15 cellular contexts compared by ENCODE assay signal in the genomic region with DNA sequence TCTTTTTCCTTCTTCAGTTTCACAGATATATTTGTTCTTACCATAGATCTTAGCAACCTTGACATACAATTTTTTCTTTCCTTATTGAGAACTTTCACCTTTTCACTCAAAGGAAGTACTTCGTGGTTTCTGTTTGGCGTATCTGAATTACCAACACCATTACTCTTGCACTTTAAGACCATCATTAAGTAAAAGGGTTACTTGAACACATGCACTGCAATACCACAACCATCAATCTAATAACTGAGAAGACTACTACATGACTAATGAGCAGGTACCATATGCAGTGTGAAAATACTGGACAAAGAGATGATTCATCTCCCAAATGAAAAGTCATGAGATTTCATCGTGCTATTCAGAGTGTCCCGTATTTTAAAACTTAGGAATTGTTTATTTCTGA. TPM values are rescaled to one million over a fixed set of nuclear protein-coding genes. Genes with fewer than 3 reads are reported as not detected.
A peak's percentile ranks its signal among the peaks of the same experiment; 100 is the strongest.
DNase-seq lines count a peak whose midpoint lies in the region; ATAC-seq and TF ChIP-seq lines count a peak whose summit lies in the region.
"Had no signal": no experiment of that assay in that cellular context is flagged by ENCODE, and none has a peak within 500 bp of the region (broad histone marks: within the 10 kb centered on the region; RNA-seq: fewer than 3 reads in every experiment).

No MANE protein-coding gene starts in this region.

- no peaks in the 10 kb centered on the region for H3K36me3 Mint-ChIP-seq in T-cell
- H3K36me3 Mint-ChIP-seq in Calu3 (ENCODE audit: insufficient read depth, unreplicated experiment), result no peaks in the 10 kb centered on the region
- H3K36me3 Mint-ChIP-seq: CD14-positive monocyte had no signal

- BruUV-seq in Calu3 (replicated peaks; lab: Mats Ljungman, UMichigan), result no TSS peak

- peaks cover 3% of the 10 kb centered on the region for H3K9me3 ChIP-seq in HAP-1
- H3K9me3 ChIP-seq: neutrophil had no signal

- H3K4me3 ChIP-seq in HAP-1, result no peak overlapping the region

- ATAC-seq in GM19043 (IDR thresholded peaks at IDR 0.05; ENCODE audit: low read depth, unreplicated experiment) (peak; percentile 83), HG02870 (IDR thresholded peaks at IDR 0.05; ENCODE audit: unreplicated experiment) (peak; percentile 97), T-cell (replicated peaks in 1 of 4) (peak in 1 of 4 experiments; percentile 35), GM19328 (IDR thresholded peaks at IDR 0.05; ENCODE audit: unreplicated experiment) (no peak)

- intact Hi-C loops in Calu3 (cut with micrococcal nuclease; ENCODE audit: unreplicated experiment), result no loop called here

- peak; percentile 19 for DNase-seq in GM10248 (ENCODE audit: extremely low spot score)
- no peak for DNase-seq in T-cell
- DNase-seq in medulla oblongata (ENCODE audit: extremely low spot score), result no peak
- DNase-seq in Calu3, result no peak
- no peak for DNase-seq in HAP-1 (ENCODE audit: low spot score in 2 of 2)
- DNase-seq: activated CD4-positive, alpha-beta T cell treated with anti-CD3 and anti-CD28 coated beads for 48 hours; anterior cingulate cortex; NCI-H1694; stimulated activated CD4-positive, alpha-beta T cell treated with anti-CD3 and anti-CD28 coated beads, Interleukin-4, amount 100 ng/mL, for 24 hours; trophoblast cell had no signal

- H3K27me3 ChIP-seq in HAP-1 (ENCODE audit: low read depth), result no peaks in the 10 kb centered on the region

- in situ Hi-C loops in HAP-1 (cut with MboI; ENCODE audit: low sequenced_read_pairs), result no loop called here

- peaks cover 0 to 9% of the 10 kb centered on the region in 2 donors for H3K27me3 Mint-ChIP-seq in T-cell
- H3K27me3 Mint-ChIP-seq in Calu3 (ENCODE audit: unreplicated experiment), result no peaks in the 10 kb centered on the region

- POLR2A ChIA-PET in GM10248 (lab: Yijun Ruan, JAX) (no interaction called here), T-cell (lab: Charles Lee) (no interaction called here)

- H3K4me1 Mint-ChIP-seq in T-cell, result peaks cover 10 to 18% (median 11%) of the 10 kb centered on the region in 3 donors
- H3K4me1 Mint-ChIP-seq in Calu3 (ENCODE audit: low read depth, unreplicated experiment), result no peaks in the 10 kb centered on the region
- H3K4me1 Mint-ChIP-seq: CD14-positive monocyte had no signal

- H3K27ac Mint-ChIP-seq in T-cell (peak overlapping the region; percentile 19 to 34), Calu3 (ENCODE audit: unreplicated experiment) (no peak overlapping the region)
- H3K27ac Mint-ChIP-seq: CD14-positive monocyte had no signal

- H3K4me3 Mint-ChIP-seq in T-cell (peak overlapping the region; percentile 1 to 33 (median 28)), Calu3 (ENCODE audit: low read depth, unreplicated experiment) (no peak overlapping the region)
- H3K4me3 Mint-ChIP-seq: CD14-positive monocyte had no signal

- no peaks in the 10 kb centered on the region for H3K4me1 ChIP-seq in HAP-1

- TF ChIP-seq CTCF in GM10248 (IDR thresholded peaks at IDR 0.05; ENCODE audit: control extremely low read depth, extremely low read depth, low read depth, missing control alignments), result no peak
- TF ChIP-seq CTCF in Calu3 (IDR thresholded peaks at IDR 0.05; ENCODE audit: unreplicated experiment), result no peak

- CTCF ChIA-PET in GM10248 (lab: Yijun Ruan, JAX) (interaction anchor here (1.5 kb wide), 2 partner anchors 14 to 71 kb away, joined by 3 read pairs; no protein-coding TSS in a partner anchor), T-cell (lab: Charles Lee) (no interaction called here), Calu3 (lab: Charles Lee) (no interaction called here)

- H3K9me3 Mint-ChIP-seq in T-cell (no peaks in the 10 kb centered on the region), Calu3 (ENCODE audit: low read depth, unreplicated experiment) (no peaks in the 10 kb centered on the region)

- no peaks in the 10 kb centered on the region for H3K36me3 ChIP-seq in HAP-1 (replicated peaks)
- H3K36me3 ChIP-seq: neutrophil had no signal

RNA-seq across cellular contexts. Expression of gene SENP6, which starts 21.7 kb away (rescaled TPM):
- total RNA-seq in T-cell, result 100 to 1,000 TPM; 103 to 119 (median 111) TPM
- 76.2 and 93.6 TPM in 2 replicates for total RNA-seq in Calu3 (2022)
